In the genomic region with DNA sequence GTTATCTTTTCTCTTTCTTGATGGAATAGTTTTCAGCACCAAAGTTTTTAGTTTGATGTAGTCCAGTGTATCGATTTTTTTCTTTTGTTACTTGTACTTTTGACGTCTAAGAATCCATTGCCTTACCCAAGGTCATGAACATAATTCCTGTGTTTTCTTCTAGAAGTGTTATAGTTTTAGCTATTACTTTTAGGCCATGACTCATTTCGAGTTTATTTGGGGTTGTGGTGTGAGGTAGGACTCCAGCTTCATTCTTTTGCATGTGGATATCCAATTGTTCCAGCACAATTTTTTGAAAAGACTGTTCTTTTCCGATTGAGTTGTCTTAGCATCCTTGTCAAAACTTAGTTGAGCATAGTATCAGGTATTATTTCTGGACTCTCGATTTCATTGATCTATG, we compare ENCODE assay signal across 25 cellular contexts.
DNase-seq lines count a peak whose midpoint lies in the region; ATAC-seq and TF ChIP-seq lines count a peak whose summit lies in the region.
"Had no signal": no experiment of that assay in that cellular context is flagged by ENCODE, and none has a peak within 500 bp of the region (broad histone marks: within the 10 kb centered on the region; RNA-seq: fewer than 3 reads in every experiment).

No MANE protein-coding gene starts in this region.

- BruUV-seq in PC-9 (replicated peaks; lab: Mats Ljungman, UMichigan) = no TSS peak

- H3K4me3 Mint-ChIP-seq in activated naive CD4-positive, alpha-beta T cell treated with anti-CD3 and anti-CD28 coated beads, Interleukin-2, amount 50 U/mL, for 24 hours = no peak overlapping the region
- no peak overlapping the region for H3K4me3 Mint-ChIP-seq in chondrocyte (ENCODE audit: unreplicated experiment)
- H3K4me3 Mint-ChIP-seq in naive thymus-derived CD4-positive, alpha-beta T cell = no peak overlapping the region
- H3K4me3 Mint-ChIP-seq in HFFc6 = no peak overlapping the region
- H3K4me3 Mint-ChIP-seq in activated CD4-positive, alpha-beta memory T cell treated with anti-CD3 and anti-CD28 coated beads for 36 hours = no peak overlapping the region
- H3K4me3 Mint-ChIP-seq: CD14-positive monocyte; CD4-positive, alpha-beta T cell; CD8-positive, alpha-beta memory T cell had no signal

- ATAC-seq in naive thymus-derived CD4-positive, alpha-beta T cell = no peak
- ATAC-seq: A549, GM12878 had no signal

- no peak overlapping the region for H3K4me2 ChIP-seq in PC-9
- H3K4me2 ChIP-seq: A549; BLaER1 treated with 17β-estradiol and CSF1 and Interleukin-3, amounts not matched to agents 10 nM and 100 nM had no signal

- H3K4me1 ChIP-seq in naive thymus-derived CD4-positive, alpha-beta T cell (ENCODE audit: control insufficient read depth in 2 of 2, insufficient read depth in 2 of 2, low read length in 2 of 2) = peaks cover 0 to 39% of the 10 kb centered on the region in 2 donors
- H3K4me1 ChIP-seq in PC-9 (replicated peaks; ENCODE audit: insufficient read depth) = no peaks in the 10 kb centered on the region
- H3K4me1 ChIP-seq: A549; BLaER1 treated with 17β-estradiol and CSF1 and Interleukin-3, amounts not matched to agents 10 nM and 100 nM had no signal

- H3K79me2 ChIP-seq in PC-9 (ENCODE audit: low read depth) = no peaks in the 10 kb centered on the region

- no peak overlapping the region for H2AFZ ChIP-seq in PC-9
- H2AFZ ChIP-seq: GM23248 had no signal

- POLR2A ChIA-PET in naive thymus-derived CD4-positive, alpha-beta T cell (lab: Charles Lee) = interaction anchor here (2.2 kb wide), 1 partner anchor 9 kb away, joined by 9 read pairs; no protein-coding TSS in a partner anchor
- POLR2A ChIA-PET in activated CD4-positive, alpha-beta memory T cell treated with anti-CD3 and anti-CD28 coated beads for 36 hours (lab: Charles Lee) = no interaction called here
- POLR2A ChIA-PET in PC-9 (lab: Charles Lee; ENCODE audit: unreplicated experiment) = no interaction called here

- H3K27ac Mint-ChIP-seq in activated naive CD4-positive, alpha-beta T cell treated with anti-CD3 and anti-CD28 coated beads, Interleukin-2, amount 50 U/mL, for 24 hours = peak overlapping the region; percentile 88
- H3K27ac Mint-ChIP-seq in chondrocyte (ENCODE audit: unreplicated experiment) = peak overlapping the region; percentile 52
- peak overlapping the region in 5 of 9 donors; percentile 10 to 87 (median 30) for H3K27ac Mint-ChIP-seq in naive thymus-derived CD4-positive, alpha-beta T cell
- no peak overlapping the region for H3K27ac Mint-ChIP-seq in HFFc6
- no peak overlapping the region for H3K27ac Mint-ChIP-seq in activated CD4-positive, alpha-beta memory T cell treated with anti-CD3 and anti-CD28 coated beads for 36 hours
- H3K27ac Mint-ChIP-seq: CD14-positive monocyte; CD4-positive, alpha-beta T cell; CD8-positive, alpha-beta memory T cell had no signal

- no peaks in the 10 kb centered on the region for H4K20me1 ChIP-seq in PC-9 (ENCODE audit: insufficient read depth)

- intact Hi-C loops in naive thymus-derived CD4-positive, alpha-beta T cell (cut with micrococcal nuclease) = no loop called here
- intact Hi-C loops in activated CD4-positive, alpha-beta memory T cell treated with anti-CD3 and anti-CD28 coated beads for 36 hours (cut with micrococcal nuclease) = no loop called here
- intact Hi-C loops in PC-9 (cut with micrococcal nuclease; ENCODE audit: unreplicated experiment) = no loop called here

- H3K27ac ChIP-seq in naive thymus-derived CD4-positive, alpha-beta T cell (ENCODE audit: low read depth, low read length) = no peak overlapping the region
- H3K27ac ChIP-seq in PC-9 = no peak overlapping the region
- H3K27ac ChIP-seq: 22Rv1; A549; BLaER1 treated with 17β-estradiol and CSF1 and Interleukin-3, amounts not matched to agents 10 nM and 100 nM; GM23248 had no signal

- H3K36me3 Mint-ChIP-seq in activated naive CD4-positive, alpha-beta T cell treated with anti-CD3 and anti-CD28 coated beads, Interleukin-2, amount 50 U/mL, for 24 hours = peaks cover 4% of the 10 kb centered on the region
- H3K36me3 Mint-ChIP-seq in chondrocyte (ENCODE audit: low read depth) (peaks cover 3% of the 10 kb centered on the region), HFFc6 (ENCODE audit: low read depth) (no peaks in the 10 kb centered on the region)
- peaks cover 13 to 35% (median 23%) of the 10 kb centered on the region in 5 donors for H3K36me3 Mint-ChIP-seq in naive thymus-derived CD4-positive, alpha-beta T cell
- no peaks in the 10 kb centered on the region for H3K36me3 Mint-ChIP-seq in activated CD4-positive, alpha-beta memory T cell treated with anti-CD3 and anti-CD28 coated beads for 36 hours

- no peaks in the 10 kb centered on the region for H3K9me3 Mint-ChIP-seq in activated naive CD4-positive, alpha-beta T cell treated with anti-CD3 and anti-CD28 coated beads, Interleukin-2, amount 50 U/mL, for 24 hours
- H3K9me3 Mint-ChIP-seq in chondrocyte (ENCODE audit: low read depth) (peaks cover 2% of the 10 kb centered on the region), HFFc6 (no peaks in the 10 kb centered on the region; the same call in 1 of the 2 replicates)
- peaks cover 0 to 6% (median 0%) of the 10 kb centered on the region in 11 donors for H3K9me3 Mint-ChIP-seq in naive thymus-derived CD4-positive, alpha-beta T cell
- H3K9me3 Mint-ChIP-seq in activated CD4-positive, alpha-beta memory T cell treated with anti-CD3 and anti-CD28 coated beads for 36 hours = peaks cover 4% of the 10 kb centered on the region
- H3K9me3 Mint-ChIP-seq: CD4-positive, alpha-beta T cell had no signal

- TF ChIP-seq CTCF in chondrocyte (IDR thresholded peaks at IDR 0.05) (no peak), HFFc6 (IDR thresholded peaks at IDR 0.05) (no peak), PC-9 (conservative IDR thresholded peaks at IDR 0.05) (no peak)

- peaks cover 67% of the 10 kb centered on the region for H3K4me1 Mint-ChIP-seq in activated naive CD4-positive, alpha-beta T cell treated with anti-CD3 and anti-CD28 coated beads, Interleukin-2, amount 50 U/mL, for 24 hours
- H3K4me1 Mint-ChIP-seq in chondrocyte (ENCODE audit: low read depth) (peaks cover 12% of the 10 kb centered on the region), HFFc6 (ENCODE audit: low read depth) (peaks cover 6% of the 10 kb centered on the region; the same call in 1 of the 2 replicates)
- peaks cover 5 to 81% (median 71%) of the 10 kb centered on the region in 7 donors for H3K4me1 Mint-ChIP-seq in naive thymus-derived CD4-positive, alpha-beta T cell
- peaks cover 16% of the 10 kb centered on the region for H3K4me1 Mint-ChIP-seq in activated CD4-positive, alpha-beta memory T cell treated with anti-CD3 and anti-CD28 coated beads for 36 hours (ENCODE audit: low read depth)
- H3K4me1 Mint-ChIP-seq: CD14-positive monocyte had no signal

- peaks cover 0 to 5% (median 0%) of the 10 kb centered on the region in 3 experiments for H3K36me3 ChIP-seq in naive thymus-derived CD4-positive, alpha-beta T cell (ENCODE audit: control insufficient read depth in 2 of 3, insufficient read depth in 3 of 3, low read length in 3 of 3)
- no peaks in the 10 kb centered on the region for H3K36me3 ChIP-seq in PC-9 (ENCODE audit: low read depth)
- H3K36me3 ChIP-seq: BE2C; BLaER1 treated with 17β-estradiol and CSF1 and Interleukin-3, amounts not matched to agents 10 nM and 100 nM had no signal

- H3F3A ChIP-seq in PC-9 (ENCODE audit: insufficient read depth, low read depth) = no peaks in the 10 kb centered on the region

- CTCF ChIA-PET in naive thymus-derived CD4-positive, alpha-beta T cell (lab: Charles Lee) = interaction anchor here (0.6 to 0.7 kb wide), 2 partner anchors 20 to 74 kb away, joined by 3 read pairs; no protein-coding TSS in a partner anchor
- CTCF ChIA-PET in activated CD4-positive, alpha-beta memory T cell treated with anti-CD3 and anti-CD28 coated beads for 36 hours (lab: Charles Lee) = interaction anchor here (1.5 kb wide), 1 partner anchor 44 kb away, joined by 3 read pairs; no protein-coding TSS in a partner anchor
- CTCF ChIA-PET in PC-9 (lab: Charles Lee) = no interaction called here

- H3K27me3 Mint-ChIP-seq in activated naive CD4-positive, alpha-beta T cell treated with anti-CD3 and anti-CD28 coated beads, Interleukin-2, amount 50 U/mL, for 24 hours = no peaks in the 10 kb centered on the region
- H3K27me3 Mint-ChIP-seq in chondrocyte (ENCODE audit: low read depth) (peaks cover 2% of the 10 kb centered on the region), HFFc6 (ENCODE audit: insufficient read depth) (peaks cover 39% of the 10 kb centered on the region)
- peaks cover 0 to 47% (median 0%) of the 10 kb centered on the region in 5 donors for H3K27me3 Mint-ChIP-seq in naive thymus-derived CD4-positive, alpha-beta T cell
- no peaks in the 10 kb centered on the region for H3K27me3 Mint-ChIP-seq in activated CD4-positive, alpha-beta memory T cell treated with anti-CD3 and anti-CD28 coated beads for 36 hours
- H3K27me3 Mint-ChIP-seq: CD4-positive, alpha-beta T cell had no signal

- H3K9me2 ChIP-seq in PC-9 (ENCODE audit: insufficient read depth) = no peaks in the 10 kb centered on the region

- no peak overlapping the region for H3K4me3 ChIP-seq in naive thymus-derived CD4-positive, alpha-beta T cell (ENCODE audit: low read length)
- H3K4me3 ChIP-seq in PC-9 = no peak overlapping the region
- H3K4me3 ChIP-seq: A549; BLaER1 treated with 17β-estradiol and CSF1 and Interleukin-3, amounts not matched to agents 10 nM and 100 nM; GM12878; GM23248 had no signal

- no peaks in the 10 kb centered on the region for H3K27me3 ChIP-seq in naive thymus-derived CD4-positive, alpha-beta T cell (ENCODE audit: control insufficient read depth in 2 of 2, insufficient read depth in 2 of 2, low read length in 2 of 2)
- no peaks in the 10 kb centered on the region for H3K27me3 ChIP-seq in PC-9 (ENCODE audit: insufficient read depth, low read depth)
- H3K27me3 ChIP-seq: BE2C; BLaER1 treated with 17β-estradiol and CSF1 and Interleukin-3, amounts not matched to agents 10 nM and 100 nM had no signal

- H3K9me3 ChIP-seq in naive thymus-derived CD4-positive, alpha-beta T cell (ENCODE audit: control insufficient read depth in 2 of 3, low read length in 3 of 3) = no peaks in the 10 kb centered on the region
- H3K9me3 ChIP-seq in PC-9 (ENCODE audit: insufficient read depth, low read depth) = no peaks in the 10 kb centered on the region
- H3K9me3 ChIP-seq: A549, BE2C had no signal

- no peak for DNase-seq in activated naive CD4-positive, alpha-beta T cell treated with Interleukin-2 at 50 U/mL for 16 hours
- DNase-seq in M059J (ENCODE audit: low read depth) (peak; percentile 28), chondrocyte (ENCODE audit: low spot score) (no peak), HFFc6 (no peak), PC-9 (no peak)
- DNase-seq in naive thymus-derived CD4-positive, alpha-beta T cell = no peak
- DNase-seq in activated CD4-positive, alpha-beta memory T cell treated with anti-CD3 and anti-CD28 coated beads for 36 hours = no peak
- DNase-seq: ACHN; AML-193; BE2C; CD4-positive, alpha-beta T cell; CD8-positive, alpha-beta memory T cell; DMS 273 treated with DMSO at 0.1 percent for 48 hours; DMS79; EL; GDM1; GM23248; H7; HCEC 1CT had no signal

Comparison
In these comparisons a context has a peak if more than half of its experiments do, and no peak if none do; other contexts are left out.
1. H3K27ac Mint-ChIP-seq: peak in activated naive CD4-positive, alpha-beta T cell treated with anti-CD3 and anti-CD28 coated beads, Interleukin-2, amount 50 U/mL, for 24 hours (single experiment), chondrocyte (single experiment) and naive thymus-derived CD4-positive, alpha-beta T cell (5 of 9); none in HFFc6 (single experiment) and activated CD4-positive, alpha-beta memory T cell treated with anti-CD3 and anti-CD28 coated beads for 36 hours (single experiment).